8 cellular contexts compared by ENCODE assay signal in genomic region chr3:123618768-123619484, GRCh38. TPM values are rescaled to one million over a fixed set of nuclear protein-coding genes. Genes with fewer than 3 reads are reported as not detected.
A peak's percentile ranks its signal among the peaks of the same experiment; 100 is the strongest.
DNase-seq lines count a peak whose midpoint lies in the region; ATAC-seq and TF ChIP-seq lines count a peak whose summit lies in the region.
"Had no signal": no experiment of that assay in that cellular context is flagged by ENCODE, and none has a peak within 500 bp of the region (broad histone marks: within the 10 kb centered on the region; RNA-seq: fewer than 3 reads in every experiment).

No MANE protein-coding gene starts in this region.

- H3K27me3 Mint-ChIP-seq in activated B cell treated with CpG ODN at 0.5 μM for 24 hours: no peaks in the 10 kb centered on the region
- no peaks in the 10 kb centered on the region for H3K27me3 Mint-ChIP-seq in natural killer cell treated with Interleukin-12 subunit alpha and Interleukin-12 subunit beta and Interleukin-15 and Interleukin-18, amount 100 ng/mL, for 72 hours

- WGBS in right cardiac atrium: 27% methylated on average over 5 of the region's 5 CpGs

- H3K27me3 ChIP-seq in right cardiac atrium (ENCODE audit: control insufficient read depth, insufficient read depth): no peaks in the 10 kb centered on the region

- H3K4me1 ChIP-seq in right cardiac atrium (ENCODE audit: control insufficient read depth, insufficient read depth, low read length): peaks cover 14% of the 10 kb centered on the region

- no peak overlapping the region for H3K4me3 Mint-ChIP-seq in activated B cell treated with CpG ODN at 0.5 μM for 24 hours
- no peak overlapping the region for H3K4me3 Mint-ChIP-seq in natural killer cell treated with Interleukin-12 subunit alpha and Interleukin-12 subunit beta and Interleukin-15 and Interleukin-18, amount 100 ng/mL, for 72 hours
- H3K4me3 Mint-ChIP-seq: nephron had no signal

- POLR2A ChIA-PET in activated B cell treated with CpG ODN at 0.5 μM for 24 hours (lab: Charles Lee): interaction anchor here (0.6 to 1.5 kb wide), 3 partner anchors 32 to 1916 kb away, joined by 3 to 6 read pairs (median 3); no protein-coding TSS in a partner anchor

- peak; percentile 67 for ATAC-seq in activated B cell treated with CpG ODN at 0.5 μM for 24 hours (ENCODE audit: low read depth)
- peak; percentile 52 to 72 for ATAC-seq in right cardiac atrium
- ATAC-seq in natural killer cell treated with Interleukin-12 subunit alpha and Interleukin-12 subunit beta and Interleukin-15 and Interleukin-18, amount 100 ng/mL, for 72 hours: no peak

- DNase-seq in M059J (ENCODE audit: low read depth): peak; percentile 70
- no peak for DNase-seq in activated B cell treated with CpG ODN at 0.5 μM for 24 hours
- peak; percentile 75 to 89 (median 87) for DNase-seq in right cardiac atrium
- no peak for DNase-seq in retina
- DNase-seq in SW480 (ENCODE audit: low spot score): no peak
- no peak for DNase-seq in natural killer cell treated with Interleukin-12 subunit alpha and Interleukin-12 subunit beta and Interleukin-15 and Interleukin-18, amount 100 ng/mL, for 72 hours (ENCODE audit: low spot score)

- TF ChIP-seq CTCF in activated B cell treated with CpG ODN at 0.5 μM for 24 hours (IDR thresholded peaks at IDR 0.05): no peak

- CTCF ChIA-PET in activated B cell treated with CpG ODN at 0.5 μM for 24 hours (lab: Charles Lee): no interaction called here

- intact Hi-C loops in activated B cell treated with CpG ODN at 0.5 μM for 24 hours (cut with micrococcal nuclease): no loop called here
- intact Hi-C loops in right cardiac atrium (cut with DNase I): no loop called here

- H3K27ac ChIP-seq in right cardiac atrium (ENCODE audit: low read length) (no peak overlapping the region), temporal lobe (ENCODE audit: low read depth, low read length) (peak overlapping the region; percentile 64)

- H3K4me3 ChIP-seq in right cardiac atrium (ENCODE audit: low read length): no peak overlapping the region

- H3K36me3 Mint-ChIP-seq in activated B cell treated with CpG ODN at 0.5 μM for 24 hours (ENCODE audit: low read depth): peaks cover 3% of the 10 kb centered on the region
- H3K36me3 Mint-ChIP-seq in natural killer cell treated with Interleukin-12 subunit alpha and Interleukin-12 subunit beta and Interleukin-15 and Interleukin-18, amount 100 ng/mL, for 72 hours: no peaks in the 10 kb centered on the region

- H3K27ac Mint-ChIP-seq in activated B cell treated with CpG ODN at 0.5 μM for 24 hours: peak overlapping the region; percentile 19
- no peak overlapping the region for H3K27ac Mint-ChIP-seq in natural killer cell treated with Interleukin-12 subunit alpha and Interleukin-12 subunit beta and Interleukin-15 and Interleukin-18, amount 100 ng/mL, for 72 hours

- no peaks in the 10 kb centered on the region for H3K9me3 ChIP-seq in right cardiac atrium (ENCODE audit: control insufficient read depth, low read length)

- peaks cover 19% of the 10 kb centered on the region for H3K4me1 Mint-ChIP-seq in activated B cell treated with CpG ODN at 0.5 μM for 24 hours
- H3K4me1 Mint-ChIP-seq in natural killer cell treated with Interleukin-12 subunit alpha and Interleukin-12 subunit beta and Interleukin-15 and Interleukin-18, amount 100 ng/mL, for 72 hours (ENCODE audit: low read depth in 2 of 2): no peaks in the 10 kb centered on the region

- H3K9me3 Mint-ChIP-seq in activated B cell treated with CpG ODN at 0.5 μM for 24 hours: no peaks in the 10 kb centered on the region
- H3K9me3 Mint-ChIP-seq in natural killer cell treated with Interleukin-12 subunit alpha and Interleukin-12 subunit beta and Interleukin-15 and Interleukin-18, amount 100 ng/mL, for 72 hours: no peaks in the 10 kb centered on the region
- H3K9me3 Mint-ChIP-seq: nephron had no signal

RNA-seq across cellular contexts. Expression of gene HACD2, which starts 34.1 kb away (rescaled TPM):
- 43.4 and 63.9 TPM in 2 replicates for total RNA-seq in M059J (2014; rRNA removed; shearing (Covaris generic))
- 31.9 and 32.9 TPM in 2 replicates for total RNA-seq in activated B cell treated with CpG ODN at 0.5 μM for 24 hours
- 10 to 100 TPM; 19.1 to 37.8 (median 21.7) TPM for total RNA-seq in right cardiac atrium
- polyA plus RNA-seq in right cardiac atrium: 11.8 TPM
- 44.7 TPM for total RNA-seq in temporal lobe
- 10 to 100 TPM; 23.1 to 23.9 TPM for total RNA-seq in natural killer cell treated with Interleukin-12 subunit alpha and Interleukin-12 subunit beta and Interleukin-15 and Interleukin-18, amount 100 ng/mL, for 72 hours

Comparison
In these comparisons a context has a peak if more than half of its experiments do, and no peak if none do; other contexts are left out.
1. DNase-seq: peak in M059J (single experiment) and right cardiac atrium (3 of 3); none in activated B cell treated with CpG ODN at 0.5 μM for 24 hours (single experiment), retina (single experiment), SW480 (single experiment) and natural killer cell treated with Interleukin-12 subunit alpha and Interleukin-12 subunit beta and Interleukin-15 and Interleukin-18, amount 100 ng/mL, for 72 hours (single experiment).
2. ATAC-seq: peak in activated B cell treated with CpG ODN at 0.5 μM for 24 hours (single experiment) and right cardiac atrium (2 of 2); none in natural killer cell treated with Interleukin-12 subunit alpha and Interleukin-12 subunit beta and Interleukin-15 and Interleukin-18, amount 100 ng/mL, for 72 hours (0 of 2).